In genomic region chr9:93937193-93937592, GRCh38 we compare ENCODE assay signal across 29 cellular contexts. TPM values are rescaled to one million over a fixed set of nuclear protein-coding genes. Genes with fewer than 3 reads are reported as not detected.
"Had no signal": no experiment of that assay in that cellular context is flagged by ENCODE, and none has a peak within 500 bp of the region (broad histone marks: within the 10 kb centered on the region; RNA-seq: fewer than 3 reads in every experiment).

No MANE protein-coding gene starts in this region.

- H3K4me3 ChIP-seq: stomach, suprapubic skin, testis, thoracic aorta, thyroid gland, tibial artery, tibial nerve, transverse colon, upper lobe of left lung, upper lobe of right lung, uterus, vagina had no signal

- H3K36me3 ChIP-seq: stomach, suprapubic skin, thoracic aorta, thyroid gland, tibial artery, tibial nerve, transverse colon, upper lobe of left lung, upper lobe of right lung, uterus, vagina had no signal

- H3K27me3 ChIP-seq: testis, thyroid gland, uterus, vagina had no signal

- H3K4me1 ChIP-seq: stomach, suprapubic skin, testis, thyroid gland, tibial artery, tibial nerve, transverse colon, upper lobe of left lung, upper lobe of right lung, uterus, vagina had no signal

- ATAC-seq: stimulated activated effector memory CD8-positive, alpha-beta T cell treated with anti-CD3 and anti-CD28 coated beads, Interleukin-12 subunit alpha, Interleukin-12 subunit beta, amount 100 ng/mL, for 72 hours; stimulated activated memory B cell treated with anti-CD40 and anti-IgM and Interleukin-4, amounts not matched to agents 10 μg/mL and 1 μg/mL and 100 μg/mL, for 72 hours; stimulated activated naive B cell treated with anti-CD40 and anti-IgM and Interleukin-4, amounts not matched to agents 10 μg/mL and 1 μg/mL and 100 μg/mL, for 72 hours; stimulated activated naive CD8-positive, alpha-beta T cell treated with anti-CD3 and anti-CD28 coated beads, Interleukin-15, amount 100 ng/mL, for 72 hours; stimulated activated naive CD8-positive, alpha-beta T cell treated with anti-CD3 and anti-CD28 coated beads, Interleukin-15, Interleukin-2, amounts not matched to agents 100 U/mL and 50 U/mL, for 24 hours; upper lobe of right lung had no signal

- H3K9me3 ChIP-seq: stomach, testis, thoracic aorta, thyroid gland, tibial artery, transverse colon, upper lobe of left lung, upper lobe of right lung, uterus, vagina had no signal

- H3K27ac ChIP-seq: stomach, suprapubic skin, testis, thoracic aorta, thyroid gland, tibial artery, tibial nerve, transverse colon, upper lobe of left lung, upper lobe of right lung, uterus, vagina had no signal

- DNase-seq: stimulated activated CD4-positive, alpha-beta T cell treated with anti-CD3 and anti-CD28 coated beads, Interleukin-2, amount 100 ng/mL, for 48 hours; stimulated activated CD4-positive, alpha-beta T cell treated with anti-CD3 and anti-CD28 coated beads, Interleukin-4, amount 100 ng/mL, for 1 hour; stimulated activated CD4-positive, alpha-beta T cell treated with anti-CD3 and anti-CD28 coated beads, Interleukin-4, amount 100 ng/mL, for 24 hours; stimulated activated CD4-positive, alpha-beta T cell treated with anti-CD3 and anti-CD28 coated beads, Interleukin-4, amount 100 ng/mL, for 4 hours; stimulated activated CD8-positive, alpha-beta memory T cell treated with anti-CD3 and anti-CD28 coated beads, Interleukin-4, amount 100 ng/mL, for 48 hours; stimulated activated naive B cell treated with anti-CD40 and anti-IgM and Interleukin-4, amounts not matched to agents 10 μg/mL and 1 μg/mL and 100 μg/mL, for 72 hours; stimulated activated naive CD4-positive, alpha-beta T cell; stimulated activated naive CD4-positive, alpha-beta T cell treated with Interleukin-2 at 50 U/mL for 16 hours; stimulated activated naive CD8-positive, alpha-beta T cell treated with anti-CD3 and anti-CD28 coated beads, Interleukin-15, amount 100 ng/mL, for 72 hours; stimulated activated naive CD8-positive, alpha-beta T cell treated with anti-CD3 and anti-CD28 coated beads, Interleukin-15, Interleukin-2, amounts not matched to agents 100 U/mL and 50 U/mL, for 24 hours; stomach; substantia nigra; testis; thyroid gland; tibial artery; transverse colon; upper lobe of left lung; upper lobe of right lung; uterus had no signal

RNA-seq across cellular contexts. Expression of gene BARX1, which starts 18.0 kb away (rescaled TPM):
- total RNA-seq: subcutaneous adipose tissue, suprapubic skin, temporal lobe, thoracic aorta, tibial nerve, transverse colon, upper lobe of left lung, upper lobe of right lung, ureter, urinary bladder, vagina had no signal
- polyA plus RNA-seq: urinary bladder had no signal
